18 cellular contexts compared by ENCODE assay signal in genomic region chr15:55766676-55767075, GRCh38. TPM values are rescaled to one million over a fixed set of nuclear protein-coding genes. Genes with fewer than 3 reads are reported as not detected.
DNase-seq lines count a peak whose midpoint lies in the region; ATAC-seq, FAIRE-seq and TF ChIP-seq lines count a peak whose summit lies in the region.
"Had no signal": no experiment of that assay in that cellular context is flagged by ENCODE, and none has a peak within 500 bp of the region (broad histone marks: within the 10 kb centered on the region; RNA-seq: fewer than 3 reads in every experiment).

No MANE protein-coding gene starts in this region.

- peaks cover 9 to 13% of the 10 kb centered on the region in 2 donors for H3K4me1 Mint-ChIP-seq in immature natural killer cell
- peaks cover 7% of the 10 kb centered on the region for H3K4me1 Mint-ChIP-seq in progenitor cell of endocrine pancreas (ENCODE audit: low read depth)
- H3K4me1 Mint-ChIP-seq: IgD-negative memory B cell had no signal

- H3K36me3 Mint-ChIP-seq in immature natural killer cell: no peaks in the 10 kb centered on the region
- no peaks in the 10 kb centered on the region for H3K36me3 Mint-ChIP-seq in progenitor cell of endocrine pancreas (ENCODE audit: insufficient read depth)

- H3K27me3 Mint-ChIP-seq in immature natural killer cell (ENCODE audit: low read depth in 3 of 3) (peaks cover under 1 to 4% (median 2%) of the 10 kb centered on the region in 3 donors), progenitor cell of endocrine pancreas (no peaks in the 10 kb centered on the region)

- no peak for ATAC-seq in HG02852 (IDR thresholded peaks at IDR 0.05; ENCODE audit: unreplicated experiment)
- no peak for ATAC-seq in HG03025 (IDR thresholded peaks at IDR 0.05; ENCODE audit: low FRiP score, unreplicated experiment)

- H3K27ac Mint-ChIP-seq in immature natural killer cell: no peak overlapping the region
- H3K27ac Mint-ChIP-seq in progenitor cell of endocrine pancreas: peak overlapping the region; percentile 73
- H3K27ac Mint-ChIP-seq: CD4-positive, alpha-beta memory T cell; HFFc6; IgD-negative memory B cell had no signal

- no peak overlapping the region for H3K4me3 ChIP-seq in Jurkat, Clone E6-1 (ENCODE audit: low read length)

- DNase-seq in D721Med (ENCODE audit: insufficient read length, low spot score) (no peak), immature natural killer cell (peak in 2 of 3 donors; percentile 7), progenitor cell of endocrine pancreas (ENCODE audit: low spot score, unreplicated experiment) (no peak), GDM1 (lab: John Stamatoyannopoulos, UW) (no peak)
- peak; percentile 38 for DNase-seq in Jurkat, Clone E6-1 (ENCODE audit: low read depth, low spot score)
- DNase-seq: BE2C; CD4-positive, alpha-beta memory T cell; DMS153; DMS79 treated with DMSO at 0.1 percent for 48 hours; GF-D8; HCEC 1CT; HFFc6 had no signal

- TF ChIP-seq CTCF in D721Med (IDR thresholded peaks at IDR 0.05; ENCODE audit: insufficient read depth, missing control alignments) (no peak), progenitor cell of endocrine pancreas (IDR thresholded peaks at IDR 0.05; ENCODE audit: unreplicated experiment) (no peak)

- peak overlapping the region in 2 of 5 donors; percentile 3 to 7 for H3K4me3 Mint-ChIP-seq in immature natural killer cell
- no peak overlapping the region for H3K4me3 Mint-ChIP-seq in progenitor cell of endocrine pancreas (ENCODE audit: low read depth)
- H3K4me3 Mint-ChIP-seq: CD4-positive, alpha-beta memory T cell; HFFc6; IgD-negative memory B cell had no signal

- H3K9me3 Mint-ChIP-seq in immature natural killer cell: no peaks in the 10 kb centered on the region
- H3K9me3 Mint-ChIP-seq in progenitor cell of endocrine pancreas (ENCODE audit: low read depth): no peaks in the 10 kb centered on the region
- H3K9me3 Mint-ChIP-seq: HFFc6, IgD-negative memory B cell had no signal

- peak; percentile 6 for FAIRE-seq in D721Med (lab: Jason Lieb, UNC)
- FAIRE-seq: A204.1, GM19239, H1 had no signal

RNA-seq across cellular contexts. Expression of gene PRTG, which starts 23.7 kb away (rescaled TPM):
- polyA plus RNA-seq in Jurkat, Clone E6-1 (2012; ENCODE audit: insufficient read depth, insufficient read length): 0.73 TPM
- not detected for polyA plus RNA-seq in immature natural killer cell
- 87.4 and 97.9 TPM in 2 replicates for total RNA-seq in progenitor cell of endocrine pancreas
- total RNA-seq: CD4-positive, alpha-beta memory T cell had no signal
- polyA plus RNA-seq: CD4-positive, alpha-beta memory T cell; IgD-negative memory B cell had no signal

Comparison
In these comparisons a context has a peak if more than half of its experiments do, and no peak if none do; other contexts are left out.
1. DNase-seq: peak in Jurkat, Clone E6-1 (single experiment) and immature natural killer cell (2 of 3); none in D721Med (single experiment), progenitor cell of endocrine pancreas (single experiment) and GDM1 (single experiment).